ENCODE assay signal across 11 cellular contexts in the genomic region with DNA sequence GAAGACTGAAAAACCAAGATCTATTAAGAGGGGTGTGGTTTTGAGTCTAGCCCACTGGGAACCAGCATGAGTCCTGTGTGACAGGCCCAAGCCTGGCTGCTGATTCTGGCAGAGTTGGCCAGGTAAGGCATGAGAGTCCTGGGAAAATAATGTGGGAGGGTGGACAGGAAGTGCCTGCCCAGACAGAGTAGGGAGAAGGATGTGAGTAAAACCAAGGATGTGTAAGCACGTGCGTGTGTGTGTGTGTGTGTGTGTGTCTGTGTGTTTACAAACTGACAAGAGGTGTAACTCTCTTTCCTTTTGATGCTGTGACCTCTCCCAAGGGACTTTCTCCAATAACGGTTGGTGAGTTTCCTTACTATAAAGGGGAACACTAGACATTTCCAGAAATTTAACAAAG. TPM values are rescaled to one million over a fixed set of nuclear protein-coding genes. Genes with fewer than 3 reads are reported as not detected.
A peak's percentile ranks its signal among the peaks of the same experiment; 100 is the strongest.
DNase-seq lines count a peak whose midpoint lies in the region; ATAC-seq and TF ChIP-seq lines count a peak whose summit lies in the region.
"Had no signal": no experiment of that assay in that cellular context is flagged by ENCODE, and none has a peak within 500 bp of the region (broad histone marks: within the 10 kb centered on the region; RNA-seq: fewer than 3 reads in every experiment).

No MANE protein-coding gene starts in this region.

- H4K8ac ChIP-seq in H9 (replicated peaks; ENCODE audit: insufficient read length, low read depth, low read length), result no peak overlapping the region

- no peak overlapping the region for H2BK120ac ChIP-seq in H9 (ENCODE audit: low read depth, low read length, poor library complexity, severe bottlenecking)

- H3K79me1 ChIP-seq in H9 (ENCODE audit: insufficient read depth, low read depth, low read length, poor library complexity, severe bottlenecking), result no peaks in the 10 kb centered on the region

- H3K23me2 ChIP-seq in H9 (ENCODE audit: insufficient read length, low read depth, low read length, poor library complexity, severe bottlenecking), result no peaks in the 10 kb centered on the region

- H3T11ph ChIP-seq in H9 (ENCODE audit: low read length), result no peak overlapping the region

- H3K36me3 Mint-ChIP-seq in H9 (ENCODE audit: insufficient read depth in 1 of 3, low read depth in 3 of 3), result no peaks in the 10 kb centered on the region

- no peaks in the 10 kb centered on the region for H3K79me2 ChIP-seq in H9 (ENCODE audit: insufficient read depth, low read length)

- no peaks in the 10 kb centered on the region for H4K20me1 ChIP-seq in H9 (ENCODE audit: control insufficient read depth, insufficient read depth, insufficient read length)

- no peak overlapping the region for H2BK20ac ChIP-seq in H9 (ENCODE audit: low read depth, low read length, poor library complexity, severe bottlenecking)

- no peak overlapping the region for H2AK5ac ChIP-seq in H9 (ENCODE audit: insufficient read length, low read length)

- WGBS in H9 (ENCODE audit: extremely low coverage, insufficient read length, low lambda C conversion rate), result no CpG with 5 or more reads among the region's 3 CpGs

- H3K4ac ChIP-seq in H9 (ENCODE audit: low read depth, low read length), result no peak overlapping the region

- H2AFZ ChIP-seq in H9 (ENCODE audit: low read length), result no peak overlapping the region

- no peak overlapping the region for H3K4me3 Mint-ChIP-seq in H9

- no peaks in the 10 kb centered on the region for H3K4me1 ChIP-seq in H9 (ENCODE audit: insufficient read depth, low read length)

- no peak overlapping the region for H2BK5ac ChIP-seq in H9 (ENCODE audit: insufficient read length, low read length)

- no peaks in the 10 kb centered on the region for H3K9me3 ChIP-seq in H9 (ENCODE audit: control insufficient read depth, low read depth, low read length)
- H3K9me3 ChIP-seq: gastroesophageal sphincter, SJSA1 had no signal

- no peak overlapping the region for H3K18ac ChIP-seq in H9 (ENCODE audit: insufficient read length, low read depth, low read length)

- no peak overlapping the region for H4K5ac ChIP-seq in H9 (ENCODE audit: insufficient read length, low read depth, low read length)

- no peak overlapping the region for H3K9ac ChIP-seq in H9 (ENCODE audit: extremely low read depth, insufficient read length, low read length)

- H3K27me3 ChIP-seq in H9 (ENCODE audit: insufficient read depth, low read length), result no peaks in the 10 kb centered on the region
- H3K27me3 ChIP-seq: gastroesophageal sphincter, SJSA1 had no signal

- peaks cover 0 to 5% of the 10 kb centered on the region in 2 experiments; a peak in 1 of 4 replicates for H3K4me1 Mint-ChIP-seq in H9

- no peak overlapping the region for H3K27ac ChIP-seq in H9 (ENCODE audit: insufficient read length, low read depth, low read length)
- H3K27ac ChIP-seq: SJSA1 had no signal

- H3K9me3 Mint-ChIP-seq in H9, result no peaks in the 10 kb centered on the region

- H3K56ac ChIP-seq in H9 (ENCODE audit: insufficient read length, low read depth, low read length), result no peak overlapping the region

- TF ChIP-seq CTCF in H9 (conservative IDR thresholded peaks at IDR 0.05) (no peak), fibroblast of pulmonary artery (IDR thresholded peaks at IDR 0.05; ENCODE audit: low read length, missing control alignments) (no peak)

- H3K4me2 ChIP-seq in H9 (ENCODE audit: insufficient read depth, insufficient read length, low read length), result no peak overlapping the region

- H3K27ac Mint-ChIP-seq in H9, result peak overlapping the region in 2 of 3 experiments; percentile 26 to 81; a peak in 2 of 7 replicates

- no peak for DNase-seq in H9
- peak; percentile 59 for DNase-seq in RPMI7951 (ENCODE audit: low read depth)
- peak; percentile 81 for DNase-seq in fibroblast of pulmonary artery (ENCODE audit: low read depth)
- peak; percentile 43 for DNase-seq in renal cortical epithelial cell (ENCODE audit: low read depth)
- no peak for DNase-seq in NCI-H2171 (lab: John Stamatoyannopoulos, UW)
- DNase-seq in activated CD4-positive, alpha-beta T cell treated with anti-CD3 and anti-CD28 coated beads, Interleukin-2, amount 50 U/mL, for 4 hours, result no peak
- DNase-seq: activated CD8-positive, alpha-beta memory T cell treated with anti-CD3 and anti-CD28 coated beads for 24 hours; NCI-H187 treated with DMSO at 0.1 percent for 48 hours had no signal

- no peak for ATAC-seq in GM19395 (IDR thresholded peaks at IDR 0.05; ENCODE audit: unreplicated experiment)

- no peak overlapping the region for H3K14ac ChIP-seq in H9 (ENCODE audit: insufficient read depth, low read length)

- H4K91ac ChIP-seq in H9 (ENCODE audit: insufficient read length, low read depth, low read length), result no peak overlapping the region

- H2BK12ac ChIP-seq in H9 (ENCODE audit: insufficient read length, low read depth, low read length), result no peak overlapping the region

- H3K4me3 ChIP-seq in fibroblast of pulmonary artery (replicated peaks; ENCODE audit: low read depth, low read length), result no peak overlapping the region
- H3K4me3 ChIP-seq: gastroesophageal sphincter, SJSA1 had no signal

- H3K23ac ChIP-seq in H9 (ENCODE audit: insufficient read length, low read depth, low read length), result no peak overlapping the region

- no peaks in the 10 kb centered on the region; the same call in 1 of the 2 replicates for H3K27me3 Mint-ChIP-seq in H9 (ENCODE audit: low read depth)

- H2BK15ac ChIP-seq in H9 (ENCODE audit: low read depth, low read length), result no peak overlapping the region

RNA-seq across cellular contexts. Expression of gene TEX2, which starts 15.6 kb away (rescaled TPM):
- 12.2 and 12.4 TPM in 2 replicates for total RNA-seq in H9 (2021)
- 13.4 and 16.7 TPM in 2 replicates for total RNA-seq in RPMI7951 (2014; rRNA removed; shearing (Covaris generic))
- total RNA-seq in renal cortical epithelial cell, result 10.1 and 62.6 TPM in 2 replicates

Comparison
In these comparisons a context has a peak if more than half of its experiments do, and no peak if none do; other contexts are left out.
1. DNase-seq: peak in RPMI7951 (single experiment), fibroblast of pulmonary artery (single experiment) and renal cortical epithelial cell (single experiment); none in H9 (single experiment), NCI-H2171 (single experiment) and activated CD4-positive, alpha-beta T cell treated with anti-CD3 and anti-CD28 coated beads, Interleukin-2, amount 50 U/mL, for 4 hours (0 of 2).